Comparison of ENCODE assay signal across 1 cellular context in the genomic region with DNA sequence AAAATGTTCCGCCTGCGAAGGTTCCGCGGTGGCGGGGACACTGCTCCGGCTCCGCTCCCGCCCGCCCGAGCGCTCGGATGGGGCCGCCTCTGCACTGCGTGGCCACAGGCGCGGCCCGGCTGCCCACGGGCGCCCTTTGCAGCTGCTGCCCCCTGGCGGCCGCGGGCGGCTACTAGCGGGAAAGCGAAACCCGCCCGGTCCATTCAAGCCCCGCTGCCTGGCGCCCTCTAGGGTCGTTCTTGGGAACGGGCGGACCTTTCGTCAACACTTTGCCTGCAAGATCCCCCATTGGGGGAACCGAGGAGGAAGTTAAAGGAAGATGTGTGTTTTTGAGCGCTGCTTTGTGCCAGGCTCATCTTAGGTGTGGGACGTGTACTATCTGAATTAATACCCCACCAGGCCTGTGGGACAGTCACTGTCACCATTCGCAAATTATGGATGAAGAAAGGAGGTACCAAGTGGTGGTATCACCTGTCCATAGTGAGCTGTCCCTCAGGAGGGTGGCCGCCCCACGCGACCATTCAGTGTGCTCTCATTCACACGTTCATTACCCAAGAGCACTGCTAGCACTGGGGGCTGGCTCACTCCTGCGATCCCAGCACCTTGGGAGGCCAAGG.
A peak's percentile ranks its signal among the peaks of the same experiment; 100 is the strongest.
TF ChIP-seq lines count a peak whose summit lies in the region.

No MANE protein-coding gene starts in this region.

TF ChIP-seq in K562, 482 proteins besides CTCF, POLR2A, EP300 and RAD21 (continued from another document):
- TF ChIP-seq, protein P1, sequence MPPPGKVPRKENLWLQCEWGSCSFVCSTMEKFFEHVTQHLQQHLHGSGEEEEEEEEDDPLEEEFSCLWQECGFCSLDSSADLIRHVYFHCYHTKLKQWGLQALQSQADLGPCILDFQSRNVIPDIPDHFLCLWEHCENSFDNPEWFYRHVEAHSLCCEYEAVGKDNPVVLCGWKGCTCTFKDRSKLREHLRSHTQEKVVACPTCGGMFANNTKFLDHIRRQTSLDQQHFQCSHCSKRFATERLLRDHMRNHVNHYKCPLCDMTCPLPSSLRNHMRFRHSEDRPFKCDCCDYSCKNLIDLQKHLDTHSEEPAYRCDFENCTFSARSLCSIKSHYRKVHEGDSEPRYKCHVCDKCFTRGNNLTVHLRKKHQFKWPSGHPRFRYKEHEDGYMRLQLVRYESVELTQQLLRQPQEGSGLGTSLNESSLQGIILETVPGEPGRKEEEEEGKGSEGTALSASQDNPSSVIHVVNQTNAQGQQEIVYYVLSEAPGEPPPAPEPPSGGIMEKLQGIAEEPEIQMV (tag; conservative IDR thresholded peaks at IDR 0.05; ENCODE audit: low read depth), result peak; percentile 49; the same call in 1 of the 2 replicates
- TF ChIP-seq CREB1 (IDR thresholded peaks at IDR 0.05) (0 out of 2 replicates have a peak, but pooled peaks have one; percentile 24), CREB1 (CRISPR knock-in tag; IDR thresholded peaks at IDR 0.05) (no peak), GATAD2A (IDR thresholded peaks at IDR 0.05) (0 out of 2 replicates have a peak, but pooled peaks have one; percentile 18), MTA3 (IDR thresholded peaks at IDR 0.05; ENCODE audit: borderline replicate concordance) (0 out of 2 replicates have a peak, but pooled peaks have one; percentile 59), ZNF696 (CRISPR knock-in tag; conservative IDR thresholded peaks at IDR 0.05) (no peak), RB1 (IDR thresholded peaks at IDR 0.05; ENCODE audit: low read depth) (peak; percentile 97), ATF1 (CRISPR knock-in tag; IDR thresholded peaks at IDR 0.05) (no peak), ATF1 (tag; IDR thresholded peaks at IDR 0.05) (peak; percentile 59), SIN3B (IDR thresholded peaks at IDR 0.05; ENCODE audit: low read depth) (0 out of 2 replicates have a peak, but pooled peaks have one; percentile 10), SUPT5H (IDR thresholded peaks at IDR 0.05) (no peak), TBP (optimal IDR thresholded peaks at IDR 0.05; ENCODE audit: low read depth, low read length) (peak; percentile 21), ESRRA (IDR thresholded peaks at IDR 0.05; ENCODE audit: borderline replicate concordance, low read depth) (peak; percentile 24; the same call in 1 of the 2 replicates), TEAD1 (CRISPR knock-in tag; IDR thresholded peaks at IDR 0.05) (peak in 1 of 2 experiments; percentile 39; a peak in 1 of 4 replicates), STAG1 (CRISPR knock-in tag; IDR thresholded peaks at IDR 0.05; ENCODE audit: borderline replicate concordance) (peak; percentile 95), HMGN3 (IDR thresholded peaks at IDR 0.05; ENCODE audit: borderline replicate concordance, extremely low read depth, insufficient read length, low read depth, low read length) (no peak), RBFOX2 (IDR thresholded peaks at IDR 0.05; ENCODE audit: low read depth, low read length) (0 out of 2 replicates have a peak, but pooled peaks have one; percentile 21), SAFB (IDR thresholded peaks at IDR 0.05; ENCODE audit: borderline replicate concordance, low read depth, low read length) (peak; percentile 92), TCF3 (CRISPR knock-in tag; IDR thresholded peaks at IDR 0.05) (peak; percentile 36), BHLHE40 (IDR thresholded peaks at IDR 0.05; ENCODE audit: low read length) (0 out of 2 replicates have a peak, but pooled peaks have one; percentile 30), ZNF347 (CRISPR knock-in tag; IDR thresholded peaks at IDR 0.05; ENCODE audit: low read depth) (no peak)
- TF ChIP-seq, protein P2, sequence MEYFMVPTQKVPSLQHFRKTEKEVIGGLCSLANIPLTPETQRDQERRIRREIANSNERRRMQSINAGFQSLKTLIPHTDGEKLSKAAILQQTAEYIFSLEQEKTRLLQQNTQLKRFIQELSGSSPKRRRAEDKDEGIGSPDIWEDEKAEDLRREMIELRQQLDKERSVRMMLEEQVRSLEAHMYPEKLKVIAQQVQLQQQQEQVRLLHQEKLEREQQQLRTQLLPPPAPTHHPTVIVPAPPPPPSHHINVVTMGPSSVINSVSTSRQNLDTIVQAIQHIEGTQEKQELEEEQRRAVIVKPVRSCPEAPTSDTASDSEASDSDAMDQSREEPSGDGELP (CRISPR knock-in tag; IDR thresholded peaks at IDR 0.05; ENCODE audit: borderline replicate concordance), result peak; percentile 70; the same call in 1 of the 2 replicates
- TF ChIP-seq, protein P3, sequence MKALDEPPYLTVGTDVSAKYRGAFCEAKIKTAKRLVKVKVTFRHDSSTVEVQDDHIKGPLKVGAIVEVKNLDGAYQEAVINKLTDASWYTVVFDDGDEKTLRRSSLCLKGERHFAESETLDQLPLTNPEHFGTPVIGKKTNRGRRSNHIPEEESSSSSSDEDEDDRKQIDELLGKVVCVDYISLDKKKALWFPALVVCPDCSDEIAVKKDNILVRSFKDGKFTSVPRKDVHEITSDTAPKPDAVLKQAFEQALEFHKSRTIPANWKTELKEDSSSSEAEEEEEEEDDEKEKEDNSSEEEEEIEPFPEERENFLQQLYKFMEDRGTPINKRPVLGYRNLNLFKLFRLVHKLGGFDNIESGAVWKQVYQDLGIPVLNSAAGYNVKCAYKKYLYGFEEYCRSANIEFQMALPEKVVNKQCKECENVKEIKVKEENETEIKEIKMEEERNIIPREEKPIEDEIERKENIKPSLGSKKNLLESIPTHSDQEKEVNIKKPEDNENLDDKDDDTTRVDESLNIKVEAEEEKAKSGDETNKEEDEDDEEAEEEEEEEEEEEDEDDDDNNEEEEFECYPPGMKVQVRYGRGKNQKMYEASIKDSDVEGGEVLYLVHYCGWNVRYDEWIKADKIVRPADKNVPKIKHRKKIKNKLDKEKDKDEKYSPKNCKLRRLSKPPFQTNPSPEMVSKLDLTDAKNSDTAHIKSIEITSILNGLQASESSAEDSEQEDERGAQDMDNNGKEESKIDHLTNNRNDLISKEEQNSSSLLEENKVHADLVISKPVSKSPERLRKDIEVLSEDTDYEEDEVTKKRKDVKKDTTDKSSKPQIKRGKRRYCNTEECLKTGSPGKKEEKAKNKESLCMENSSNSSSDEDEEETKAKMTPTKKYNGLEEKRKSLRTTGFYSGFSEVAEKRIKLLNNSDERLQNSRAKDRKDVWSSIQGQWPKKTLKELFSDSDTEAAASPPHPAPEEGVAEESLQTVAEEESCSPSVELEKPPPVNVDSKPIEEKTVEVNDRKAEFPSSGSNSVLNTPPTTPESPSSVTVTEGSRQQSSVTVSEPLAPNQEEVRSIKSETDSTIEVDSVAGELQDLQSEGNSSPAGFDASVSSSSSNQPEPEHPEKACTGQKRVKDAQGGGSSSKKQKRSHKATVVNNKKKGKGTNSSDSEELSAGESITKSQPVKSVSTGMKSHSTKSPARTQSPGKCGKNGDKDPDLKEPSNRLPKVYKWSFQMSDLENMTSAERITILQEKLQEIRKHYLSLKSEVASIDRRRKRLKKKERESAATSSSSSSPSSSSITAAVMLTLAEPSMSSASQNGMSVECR (CRISPR knock-in tag; IDR thresholded peaks at IDR 0.05), result no peak
- TF ChIP-seq, protein P4, sequence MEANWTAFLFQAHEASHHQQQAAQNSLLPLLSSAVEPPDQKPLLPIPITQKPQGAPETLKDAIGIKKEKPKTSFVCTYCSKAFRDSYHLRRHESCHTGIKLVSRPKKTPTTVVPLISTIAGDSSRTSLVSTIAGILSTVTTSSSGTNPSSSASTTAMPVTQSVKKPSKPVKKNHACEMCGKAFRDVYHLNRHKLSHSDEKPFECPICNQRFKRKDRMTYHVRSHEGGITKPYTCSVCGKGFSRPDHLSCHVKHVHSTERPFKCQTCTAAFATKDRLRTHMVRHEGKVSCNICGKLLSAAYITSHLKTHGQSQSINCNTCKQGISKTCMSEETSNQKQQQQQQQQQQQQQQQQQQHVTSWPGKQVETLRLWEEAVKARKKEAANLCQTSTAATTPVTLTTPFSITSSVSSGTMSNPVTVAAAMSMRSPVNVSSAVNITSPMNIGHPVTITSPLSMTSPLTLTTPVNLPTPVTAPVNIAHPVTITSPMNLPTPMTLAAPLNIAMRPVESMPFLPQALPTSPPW (CRISPR knock-in tag; IDR thresholded peaks at IDR 0.05), result peak; percentile 63
- TF ChIP-seq, protein P5, sequence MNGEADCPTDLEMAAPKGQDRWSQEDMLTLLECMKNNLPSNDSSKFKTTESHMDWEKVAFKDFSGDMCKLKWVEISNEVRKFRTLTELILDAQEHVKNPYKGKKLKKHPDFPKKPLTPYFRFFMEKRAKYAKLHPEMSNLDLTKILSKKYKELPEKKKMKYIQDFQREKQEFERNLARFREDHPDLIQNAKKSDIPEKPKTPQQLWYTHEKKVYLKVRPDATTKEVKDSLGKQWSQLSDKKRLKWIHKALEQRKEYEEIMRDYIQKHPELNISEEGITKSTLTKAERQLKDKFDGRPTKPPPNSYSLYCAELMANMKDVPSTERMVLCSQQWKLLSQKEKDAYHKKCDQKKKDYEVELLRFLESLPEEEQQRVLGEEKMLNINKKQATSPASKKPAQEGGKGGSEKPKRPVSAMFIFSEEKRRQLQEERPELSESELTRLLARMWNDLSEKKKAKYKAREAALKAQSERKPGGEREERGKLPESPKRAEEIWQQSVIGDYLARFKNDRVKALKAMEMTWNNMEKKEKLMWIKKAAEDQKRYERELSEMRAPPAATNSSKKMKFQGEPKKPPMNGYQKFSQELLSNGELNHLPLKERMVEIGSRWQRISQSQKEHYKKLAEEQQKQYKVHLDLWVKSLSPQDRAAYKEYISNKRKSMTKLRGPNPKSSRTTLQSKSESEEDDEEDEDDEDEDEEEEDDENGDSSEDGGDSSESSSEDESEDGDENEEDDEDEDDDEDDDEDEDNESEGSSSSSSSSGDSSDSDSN (IDR thresholded peaks at IDR 0.05; ENCODE audit: borderline replicate concordance in 1 of 2, low read depth in 2 of 2, low read length in 2 of 2), result peak; percentile 56 to 66; a peak in 2 of 4 replicates
- TF ChIP-seq, protein P6, sequence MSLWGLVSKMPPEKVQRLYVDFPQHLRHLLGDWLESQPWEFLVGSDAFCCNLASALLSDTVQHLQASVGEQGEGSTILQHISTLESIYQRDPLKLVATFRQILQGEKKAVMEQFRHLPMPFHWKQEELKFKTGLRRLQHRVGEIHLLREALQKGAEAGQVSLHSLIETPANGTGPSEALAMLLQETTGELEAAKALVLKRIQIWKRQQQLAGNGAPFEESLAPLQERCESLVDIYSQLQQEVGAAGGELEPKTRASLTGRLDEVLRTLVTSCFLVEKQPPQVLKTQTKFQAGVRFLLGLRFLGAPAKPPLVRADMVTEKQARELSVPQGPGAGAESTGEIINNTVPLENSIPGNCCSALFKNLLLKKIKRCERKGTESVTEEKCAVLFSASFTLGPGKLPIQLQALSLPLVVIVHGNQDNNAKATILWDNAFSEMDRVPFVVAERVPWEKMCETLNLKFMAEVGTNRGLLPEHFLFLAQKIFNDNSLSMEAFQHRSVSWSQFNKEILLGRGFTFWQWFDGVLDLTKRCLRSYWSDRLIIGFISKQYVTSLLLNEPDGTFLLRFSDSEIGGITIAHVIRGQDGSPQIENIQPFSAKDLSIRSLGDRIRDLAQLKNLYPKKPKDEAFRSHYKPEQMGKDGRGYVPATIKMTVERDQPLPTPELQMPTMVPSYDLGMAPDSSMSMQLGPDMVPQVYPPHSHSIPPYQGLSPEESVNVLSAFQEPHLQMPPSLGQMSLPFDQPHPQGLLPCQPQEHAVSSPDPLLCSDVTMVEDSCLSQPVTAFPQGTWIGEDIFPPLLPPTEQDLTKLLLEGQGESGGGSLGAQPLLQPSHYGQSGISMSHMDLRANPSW (CRISPR knock-in tag; IDR thresholded peaks at IDR 0.05), result peak; percentile 60; the same call in 1 of the 2 replicates
- TF ChIP-seq, protein P7, sequence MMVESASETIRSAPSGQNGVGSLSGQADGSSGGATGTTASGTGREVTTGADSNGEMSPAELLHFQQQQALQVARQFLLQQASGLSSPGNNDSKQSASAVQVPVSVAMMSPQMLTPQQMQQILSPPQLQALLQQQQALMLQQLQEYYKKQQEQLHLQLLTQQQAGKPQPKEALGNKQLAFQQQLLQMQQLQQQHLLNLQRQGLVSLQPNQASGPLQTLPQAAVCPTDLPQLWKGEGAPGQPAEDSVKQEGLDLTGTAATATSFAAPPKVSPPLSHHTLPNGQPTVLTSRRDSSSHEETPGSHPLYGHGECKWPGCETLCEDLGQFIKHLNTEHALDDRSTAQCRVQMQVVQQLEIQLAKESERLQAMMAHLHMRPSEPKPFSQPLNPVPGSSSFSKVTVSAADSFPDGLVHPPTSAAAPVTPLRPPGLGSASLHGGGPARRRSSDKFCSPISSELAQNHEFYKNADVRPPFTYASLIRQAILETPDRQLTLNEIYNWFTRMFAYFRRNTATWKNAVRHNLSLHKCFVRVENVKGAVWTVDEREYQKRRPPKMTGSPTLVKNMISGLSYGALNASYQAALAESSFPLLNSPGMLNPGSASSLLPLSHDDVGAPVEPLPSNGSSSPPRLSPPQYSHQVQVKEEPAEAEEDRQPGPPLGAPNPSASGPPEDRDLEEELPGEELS (CRISPR knock-in tag; IDR thresholded peaks at IDR 0.05; ENCODE audit: borderline replicate concordance), result no peak
- TF ChIP-seq, protein P8, sequence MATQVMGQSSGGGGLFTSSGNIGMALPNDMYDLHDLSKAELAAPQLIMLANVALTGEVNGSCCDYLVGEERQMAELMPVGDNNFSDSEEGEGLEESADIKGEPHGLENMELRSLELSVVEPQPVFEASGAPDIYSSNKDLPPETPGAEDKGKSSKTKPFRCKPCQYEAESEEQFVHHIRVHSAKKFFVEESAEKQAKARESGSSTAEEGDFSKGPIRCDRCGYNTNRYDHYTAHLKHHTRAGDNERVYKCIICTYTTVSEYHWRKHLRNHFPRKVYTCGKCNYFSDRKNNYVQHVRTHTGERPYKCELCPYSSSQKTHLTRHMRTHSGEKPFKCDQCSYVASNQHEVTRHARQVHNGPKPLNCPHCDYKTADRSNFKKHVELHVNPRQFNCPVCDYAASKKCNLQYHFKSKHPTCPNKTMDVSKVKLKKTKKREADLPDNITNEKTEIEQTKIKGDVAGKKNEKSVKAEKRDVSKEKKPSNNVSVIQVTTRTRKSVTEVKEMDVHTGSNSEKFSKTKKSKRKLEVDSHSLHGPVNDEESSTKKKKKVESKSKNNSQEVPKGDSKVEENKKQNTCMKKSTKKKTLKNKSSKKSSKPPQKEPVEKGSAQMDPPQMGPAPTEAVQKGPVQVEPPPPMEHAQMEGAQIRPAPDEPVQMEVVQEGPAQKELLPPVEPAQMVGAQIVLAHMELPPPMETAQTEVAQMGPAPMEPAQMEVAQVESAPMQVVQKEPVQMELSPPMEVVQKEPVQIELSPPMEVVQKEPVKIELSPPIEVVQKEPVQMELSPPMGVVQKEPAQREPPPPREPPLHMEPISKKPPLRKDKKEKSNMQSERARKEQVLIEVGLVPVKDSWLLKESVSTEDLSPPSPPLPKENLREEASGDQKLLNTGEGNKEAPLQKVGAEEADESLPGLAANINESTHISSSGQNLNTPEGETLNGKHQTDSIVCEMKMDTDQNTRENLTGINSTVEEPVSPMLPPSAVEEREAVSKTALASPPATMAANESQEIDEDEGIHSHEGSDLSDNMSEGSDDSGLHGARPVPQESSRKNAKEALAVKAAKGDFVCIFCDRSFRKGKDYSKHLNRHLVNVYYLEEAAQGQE (CRISPR knock-in tag; IDR thresholded peaks at IDR 0.05; ENCODE audit: low read depth), result no peak
